Comparison of ENCODE assay signal across 36 cellular contexts in genomic region chr3:65481085-65481484, GRCh38.
"Had no signal": no experiment of that assay in that cellular context is flagged by ENCODE, and none has a peak within 500 bp of the region (broad histone marks: within the 10 kb centered on the region; RNA-seq: fewer than 3 reads in every experiment).

No MANE protein-coding gene starts in this region.

- H3K36me3 Mint-ChIP-seq: activated naive CD4-positive, alpha-beta T cell treated with anti-CD3 and anti-CD28 coated beads, Interleukin-2, amount 10 ng/mL, durations not matched to agents 7 days and 5 days; activated naive CD4-positive, alpha-beta T cell treated with anti-CD3 and anti-CD28 coated beads, Interleukin-2, amount 50 U/mL, for 24 hours; activated naive CD4-positive, alpha-beta T cell treated with anti-CD3 and anti-CD28 coated beads, Interleukin-2, amount 50 U/mL, for 72 hours; activated naive CD8-positive, alpha-beta T cell; activated naive CD8-positive, alpha-beta T cell treated with anti-CD3 and anti-CD28 coated beads for 36 hours; activated naive CD8-positive, alpha-beta T cell treated with anti-CD3 and anti-CD28 coated beads, Interleukin-2, amount 10 ng/mL, durations not matched to agents 7 days and 5 days had no signal

- DNase-seq: activated effector memory CD4-positive, alpha-beta T cell treated with anti-CD3 and anti-CD28 coated beads, Interleukin-2, amount 50 U/mL, for 16 hours; activated effector memory CD4-positive, alpha-beta T cell treated with Interleukin-2 at 50 U/mL for 16 hours; activated gamma-delta T cell; activated gamma-delta T cell treated with Interleukin-2 at 50 U/mL for 16 hours; activated naive CD4-positive, alpha-beta T cell treated with anti-CD3 and anti-CD28 coated beads for 36 hours; activated naive CD4-positive, alpha-beta T cell treated with anti-CD3 and anti-CD28 coated beads, Interleukin-2, amount 10 ng/mL, durations not matched to agents 7 days and 5 days; activated naive CD4-positive, alpha-beta T cell treated with anti-CD3 and anti-CD28 coated beads, Interleukin-2, amount 50 U/mL, for 16 hours; activated naive CD4-positive, alpha-beta T cell treated with Interleukin-2 at 50 U/mL for 16 hours; activated naive CD8-positive, alpha-beta T cell treated with anti-CD3 and anti-CD28 coated beads for 36 hours; activated naive CD8-positive, alpha-beta T cell treated with anti-CD3 and anti-CD28 coated beads, Interleukin-2, amount 10 ng/mL, durations not matched to agents 7 days and 5 days; activated naive CD8-positive, alpha-beta T cell treated with anti-CD3 and anti-CD28 coated beads, Interleukin-2, amount 50 U/mL, for 24 hours; activated T-cell treated with anti-CD3 and anti-CD28 coated beads, Interleukin-2, amount 50 U/mL, for 24 hours; activated T-cell treated with anti-CD3 and anti-CD28 coated beads, Interleukin-2, amount 50 U/mL, for 4 hours; activated T-cell treated with anti-CD3 and anti-CD28 coated beads, Interleukin-2, amount 50 U/mL, for 48 hours; activated T-cell treated with anti-CD3 and anti-CD28 coated beads, Interleukin-2, amount 50 U/mL, for 72 hours; adrenal gland; amniotic stem cell; amygdala; anterior cingulate cortex; aorta; body of pancreas; brain microvascular endothelial cell; caudate nucleus; central memory CD4-positive, alpha-beta T cell; cerebellar nuclear complex had no signal

- H3K27me3 ChIP-seq: adrenal gland, ascending aorta, body of pancreas, brain microvascular endothelial cell, breast epithelium, cardiac muscle cell had no signal

- H3K4me3 ChIP-seq: adrenal gland, ascending aorta, body of pancreas, breast epithelium, cardiac muscle cell had no signal

- H3K9me3 Mint-ChIP-seq: activated naive CD4-positive, alpha-beta T cell treated with anti-CD3 and anti-CD28 coated beads for 36 hours; activated naive CD8-positive, alpha-beta T cell treated with anti-CD3 and anti-CD28 coated beads for 36 hours; activated naive CD8-positive, alpha-beta T cell treated with anti-CD3 and anti-CD28 coated beads, Interleukin-2, amount 10 ng/mL, durations not matched to agents 7 days and 5 days; activated T-cell treated with anti-CD3 and anti-CD28 coated beads, Interleukin-2, amount 50 U/mL, for 24 hours; activated T-helper 1 cell treated with anti-CD3 and anti-CD28 coated beads, Interleukin-12 subunit alpha, Interleukin-12 subunit beta, Interleukin-2, Interleukin-4 antibody, amounts not matched to agents 30 ng/mL and 10 ng/mL and 1 ng/mL, durations not matched to agents 14 hours and 24 hours and 36 hours; activated T-helper 2 cell treated with anti-CD3 and anti-CD28 coated beads, Interferon-gamma antibody, Interleukin-2, Interleukin-4, amounts not matched to agents 10 μg/mL and 5 μg/mL and 100 μg/mL, durations not matched to agents 14 hours and 24 hours and 36 hours had no signal

- H3K9me3 ChIP-seq: adrenal gland, ascending aorta, body of pancreas, breast epithelium had no signal

- H3K27me3 Mint-ChIP-seq: activated naive CD4-positive, alpha-beta T cell treated with anti-CD3 and anti-CD28 coated beads, Interleukin-2, amount 10 ng/mL, durations not matched to agents 7 days and 5 days; activated naive CD8-positive, alpha-beta T cell; activated naive CD8-positive, alpha-beta T cell treated with anti-CD3 and anti-CD28 coated beads, Interleukin-2, amount 10 ng/mL, durations not matched to agents 7 days and 5 days; activated naive CD8-positive, alpha-beta T cell treated with anti-CD3 and anti-CD28 coated beads, Interleukin-2, amount 50 U/mL, for 24 hours; activated T-cell treated with anti-CD3 and anti-CD28 coated beads, Interleukin-2, amount 50 U/mL, for 24 hours; activated T-helper 17 cell treated with anti-CD3 and anti-CD28 coated beads, Interleukin-2, amount 50 U/mL, for 72 hours; central memory CD8-positive, alpha-beta T cell had no signal

- H3K36me3 ChIP-seq: adrenal gland, ascending aorta, brain microvascular endothelial cell, breast epithelium, cardiac muscle cell had no signal

- H3K27ac ChIP-seq: adrenal gland, ascending aorta, body of pancreas, brain microvascular endothelial cell, breast epithelium, cardiac muscle cell had no signal

- H3K4me3 Mint-ChIP-seq: activated naive CD4-positive, alpha-beta T cell treated with anti-CD3 and anti-CD28 coated beads for 36 hours; activated naive CD4-positive, alpha-beta T cell treated with anti-CD3 and anti-CD28 coated beads, Interleukin-2, amount 10 ng/mL, durations not matched to agents 7 days and 5 days; activated naive CD4-positive, alpha-beta T cell treated with anti-CD3 and anti-CD28 coated beads, Interleukin-2, amount 50 U/mL, for 24 hours; activated naive CD8-positive, alpha-beta T cell; activated naive CD8-positive, alpha-beta T cell treated with anti-CD3 and anti-CD28 coated beads for 36 hours; activated naive CD8-positive, alpha-beta T cell treated with anti-CD3 and anti-CD28 coated beads, Interleukin-2, amount 10 ng/mL, durations not matched to agents 7 days and 5 days; activated naive CD8-positive, alpha-beta T cell treated with anti-CD3 and anti-CD28 coated beads, Interleukin-2, amount 50 U/mL, for 24 hours; activated T-cell treated with anti-CD3 and anti-CD28 coated beads, Interleukin-2, amount 50 U/mL, for 24 hours; activated T-cell treated with anti-CD3 and anti-CD28 coated beads, Interleukin-2, amount 50 U/mL, for 4 hours; activated T-cell treated with anti-CD3 and anti-CD28 coated beads, Interleukin-2, amount 50 U/mL, for 72 hours; activated T-helper 1 cell treated with anti-CD3 and anti-CD28 coated beads, Interleukin-12 subunit alpha, Interleukin-12 subunit beta, Interleukin-2, Interleukin-4 antibody, amounts not matched to agents 30 ng/mL and 10 ng/mL and 1 ng/mL, durations not matched to agents 14 hours and 24 hours and 36 hours; activated T-helper 17 cell treated with anti-CD3 and anti-CD28 coated beads, Interleukin-2, amount 50 U/mL, for 72 hours; brain; central memory CD8-positive, alpha-beta T cell had no signal

- H3K4me1 Mint-ChIP-seq: activated naive CD4-positive, alpha-beta T cell treated with anti-CD3 and anti-CD28 coated beads, Interleukin-2, amount 10 ng/mL, durations not matched to agents 7 days and 5 days; activated naive CD4-positive, alpha-beta T cell treated with anti-CD3 and anti-CD28 coated beads, Interleukin-2, amount 50 U/mL, for 24 hours; activated naive CD8-positive, alpha-beta T cell treated with anti-CD3 and anti-CD28 coated beads for 36 hours; activated naive CD8-positive, alpha-beta T cell treated with anti-CD3 and anti-CD28 coated beads, Interleukin-2, amount 10 ng/mL, durations not matched to agents 7 days and 5 days; activated naive CD8-positive, alpha-beta T cell treated with anti-CD3 and anti-CD28 coated beads, Interleukin-2, amount 50 U/mL, for 24 hours; activated T-helper 17 cell treated with anti-CD3 and anti-CD28 coated beads, Interleukin-2, amount 50 U/mL, for 72 hours; central memory CD8-positive, alpha-beta T cell had no signal

- H3K27ac Mint-ChIP-seq: activated naive CD4-positive, alpha-beta T cell treated with anti-CD3 and anti-CD28 coated beads for 36 hours; activated naive CD4-positive, alpha-beta T cell treated with anti-CD3 and anti-CD28 coated beads, Interleukin-2, amount 10 ng/mL, durations not matched to agents 7 days and 5 days; activated naive CD4-positive, alpha-beta T cell treated with anti-CD3 and anti-CD28 coated beads, Interleukin-2, amount 50 U/mL, for 24 hours; activated naive CD4-positive, alpha-beta T cell treated with anti-CD3 and anti-CD28 coated beads, Interleukin-2, amount 50 U/mL, for 72 hours; activated naive CD8-positive, alpha-beta T cell; activated naive CD8-positive, alpha-beta T cell treated with anti-CD3 and anti-CD28 coated beads for 36 hours; activated naive CD8-positive, alpha-beta T cell treated with anti-CD3 and anti-CD28 coated beads, Interleukin-2, amount 10 ng/mL, durations not matched to agents 7 days and 5 days; activated naive CD8-positive, alpha-beta T cell treated with anti-CD3 and anti-CD28 coated beads, Interleukin-2, amount 50 U/mL, for 24 hours; activated T-cell treated with anti-CD3 and anti-CD28 coated beads, Interleukin-2, amount 50 U/mL, for 24 hours; activated T-cell treated with anti-CD3 and anti-CD28 coated beads, Interleukin-2, amount 50 U/mL, for 72 hours; activated T-helper 1 cell treated with anti-CD3 and anti-CD28 coated beads, Interleukin-12 subunit alpha, Interleukin-12 subunit beta, Interleukin-2, Interleukin-4 antibody, amounts not matched to agents 30 ng/mL and 10 ng/mL and 1 ng/mL, durations not matched to agents 14 hours and 24 hours and 36 hours; activated T-helper 17 cell treated with anti-CD3 and anti-CD28 coated beads, Interleukin-2, amount 50 U/mL, for 72 hours; activated T-helper 2 cell treated with anti-CD3 and anti-CD28 coated beads, Interferon-gamma antibody, Interleukin-2, Interleukin-4, amounts not matched to agents 10 μg/mL and 5 μg/mL and 100 μg/mL, durations not matched to agents 14 hours and 24 hours and 36 hours; brain had no signal
